In genomic region chr17:44110823-44111633, GRCh38 we compare ENCODE assay signal across 1 cellular context.
TF ChIP-seq lines count a peak whose summit lies in the region.

No MANE protein-coding gene starts in this region.

TF ChIP-seq in HEK293, 187 proteins besides CTCF, POLR2A, EP300 and RAD21 (continued from another document):
- TF ChIP-seq, protein P1, sequence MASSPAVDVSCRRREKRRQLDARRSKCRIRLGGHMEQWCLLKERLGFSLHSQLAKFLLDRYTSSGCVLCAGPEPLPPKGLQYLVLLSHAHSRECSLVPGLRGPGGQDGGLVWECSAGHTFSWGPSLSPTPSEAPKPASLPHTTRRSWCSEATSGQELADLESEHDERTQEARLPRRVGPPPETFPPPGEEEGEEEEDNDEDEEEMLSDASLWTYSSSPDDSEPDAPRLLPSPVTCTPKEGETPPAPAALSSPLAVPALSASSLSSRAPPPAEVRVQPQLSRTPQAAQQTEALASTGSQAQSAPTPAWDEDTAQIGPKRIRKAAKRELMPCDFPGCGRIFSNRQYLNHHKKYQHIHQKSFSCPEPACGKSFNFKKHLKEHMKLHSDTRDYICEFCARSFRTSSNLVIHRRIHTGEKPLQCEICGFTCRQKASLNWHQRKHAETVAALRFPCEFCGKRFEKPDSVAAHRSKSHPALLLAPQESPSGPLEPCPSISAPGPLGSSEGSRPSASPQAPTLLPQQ (tag by site-specific recombination; IDR thresholded peaks at IDR 0.05), result peak; percentile 90
- no peak for TF ChIP-seq ZBTB21 (tag by site-specific recombination; IDR thresholded peaks at IDR 0.05)
- TF ChIP-seq ZBTB17 (tag by site-specific recombination; IDR thresholded peaks at IDR 0.05), result peak; percentile 85
- peak; percentile 98 for TF ChIP-seq GLIS2 (tag by site-specific recombination; IDR thresholded peaks at IDR 0.05)
- TF ChIP-seq ZNF366 (tag by site-specific recombination; conservative IDR thresholded peaks at IDR 0.05), result peak; percentile 72
- TF ChIP-seq ZEB2 (tag by site-specific recombination; IDR thresholded peaks at IDR 0.05), result peak; percentile 76
- TF ChIP-seq ZNF416 (tag by site-specific recombination; IDR thresholded peaks at IDR 0.05), result no peak
- peak; percentile 77 for TF ChIP-seq ZNF335 (tag by site-specific recombination; conservative IDR thresholded peaks at IDR 0.05)
- peak; percentile 65 for TF ChIP-seq KLF9 (tag by site-specific recombination; IDR thresholded peaks at IDR 0.05; ENCODE audit: low read depth)
- TF ChIP-seq SP7 (tag by site-specific recombination; IDR thresholded peaks at IDR 0.05), result peak; percentile 85
- TF ChIP-seq SP3 (tag by site-specific recombination; IDR thresholded peaks at IDR 0.05), result peak; percentile 79
- TF ChIP-seq ZNF843 (tag by site-specific recombination; IDR thresholded peaks at IDR 0.05), result 0 out of 2 replicates have a peak, but pooled peaks have one; percentile 27
- peak; percentile 95 for TF ChIP-seq ZNF600 (tag by site-specific recombination; IDR thresholded peaks at IDR 0.05)
- TF ChIP-seq PRDM10 (tag by site-specific recombination; IDR thresholded peaks at IDR 0.05), result peak; percentile 76
- peak; percentile 90; the same call in 1 of the 2 replicates for TF ChIP-seq ZNF561 (tag by site-specific recombination; IDR thresholded peaks at IDR 0.05; ENCODE audit: borderline replicate concordance)
- peak; percentile 32; the same call in 1 of the 2 replicates for TF ChIP-seq ZBTB11 (tag by site-specific recombination; conservative IDR thresholded peaks at IDR 0.05; ENCODE audit: low read depth)
- TF ChIP-seq ZNF596 (tag by site-specific recombination; IDR thresholded peaks at IDR 0.05), result 0 out of 2 replicates have a peak, but pooled peaks have one; percentile 13
- TF ChIP-seq ZNF184 (tag by site-specific recombination; IDR thresholded peaks at IDR 0.05), result 0 out of 2 replicates have a peak, but pooled peaks have one; percentile 56
- TF ChIP-seq TRIM28 (IDR thresholded peaks at IDR 0.05; ENCODE audit: borderline replicate concordance, low read length), result no peak
TF ChIP-seq in HEK293: peak in this region for 49.
